8 cellular contexts compared by ENCODE assay signal in genomic region chr19:5547881-5548280, GRCh38. TPM values are rescaled to one million over a fixed set of nuclear protein-coding genes. Genes with fewer than 3 reads are reported as not detected.
DNase-seq lines count a peak whose midpoint lies in the region; ATAC-seq, FAIRE-seq and TF ChIP-seq lines count a peak whose summit lies in the region.

No MANE protein-coding gene starts in this region.

- no peak overlapping the region for H3K4me3 Mint-ChIP-seq in nephron progenitor cell

- no peaks in the 10 kb centered on the region for H3K27me3 ChIP-seq in bronchial epithelial cell (ENCODE audit: control insufficient read depth, insufficient read depth, low read length)

- DNase-seq in ACHN (peak; percentile 9), GM03348 (ENCODE audit: low spot score) (peak; percentile 72), NCI-H526 (lab: John Stamatoyannopoulos, UW) (peak; percentile 31 to 55), bronchial epithelial cell (ENCODE audit: low read depth) (peak; percentile 56), nephron progenitor cell (no peak), ecto neural progenitor cell (ENCODE audit: low spot score) (no peak), OCI-M2 (lab: John Stamatoyannopoulos, UW; ENCODE audit: unreplicated experiment) (no peak)

- H3K4me1 Mint-ChIP-seq in nephron progenitor cell, result no peaks in the 10 kb centered on the region

- in situ Hi-C loops in ACHN (cut with HindIII; ENCODE audit: low pct_ligation_motif_present, low pct_unique_long_range_greater_than_20kb, low sequenced_read_pairs), result no loop called here

- H3K9me3 Mint-ChIP-seq in nephron progenitor cell, result no peaks in the 10 kb centered on the region

- no peak for ATAC-seq in HG03139 (IDR thresholded peaks at IDR 0.05; ENCODE audit: unreplicated experiment)

- no peak overlapping the region for H3K27ac Mint-ChIP-seq in nephron progenitor cell

- TF ChIP-seq CTCF in bronchial epithelial cell (IDR thresholded peaks at IDR 0.05; ENCODE audit: insufficient read depth, low read length, severe bottlenecking), result peak; percentile 66
- peak; percentile 36 for TF ChIP-seq CTCF in nephron progenitor cell (IDR thresholded peaks at IDR 0.05)

- no peak for FAIRE-seq in bronchial epithelial cell (lab: Jason Lieb, UNC)

- no peaks in the 10 kb centered on the region for H3K36me3 Mint-ChIP-seq in nephron progenitor cell (ENCODE audit: low read depth)

- no peak overlapping the region for H3K4me3 ChIP-seq in bronchial epithelial cell (ENCODE audit: low read depth, low read length)

- peaks cover 35% of the 10 kb centered on the region for H3K27me3 Mint-ChIP-seq in nephron progenitor cell (ENCODE audit: low read depth, poor library complexity)

- no peaks in the 10 kb centered on the region for H3K36me3 ChIP-seq in bronchial epithelial cell (ENCODE audit: control insufficient read depth, insufficient read depth, low read length)

RNA-seq across cellular contexts. Expression of gene TINCR, which starts 19.9 kb away (rescaled TPM):
- total RNA-seq in bronchial epithelial cell, result 4.2 and 10.1 TPM in 2 replicates

Comparison
In these comparisons a context has a peak if more than half of its experiments do, and no peak if none do; other contexts are left out.
1. DNase-seq: peak in ACHN (single experiment), GM03348 (single experiment), NCI-H526 (2 of 2) and bronchial epithelial cell (single experiment); none in nephron progenitor cell (single experiment), ecto neural progenitor cell (single experiment) and OCI-M2 (single experiment).